In genomic region chr6:56424068-56424467, GRCh38 we compare ENCODE assay signal across 20 cellular contexts.
DNase-seq lines count a peak whose midpoint lies in the region; ATAC-seq and TF ChIP-seq lines count a peak whose summit lies in the region.
"Had no signal": no experiment of that assay in that cellular context is flagged by ENCODE, and none has a peak within 500 bp of the region (broad histone marks: within the 10 kb centered on the region; RNA-seq: fewer than 3 reads in every experiment).

No MANE protein-coding gene starts in this region.

- ATAC-seq in Right ventricle myocardium superior (ENCODE audit: poor library complexity) (peak; percentile 66), left ventricle myocardium superior (peak; percentile 52), sciatic nerve (peak; percentile 34), gastrocnemius medialis (no peak)
- ATAC-seq: A549, GM23338, HCT116 had no signal

- no peaks in the 10 kb centered on the region for H3K9me3 ChIP-seq in gastrocnemius medialis
- H3K9me3 ChIP-seq: A549 had no signal

- intact Hi-C loops in Right ventricle myocardium superior (cut with DNase I) (no loop called here), cardiac septum (cut with DNase I) (no loop called here), left ventricle myocardium superior (cut with micrococcal nuclease) (no loop called here), sciatic nerve (cut with DNase I) (no loop called here), gastrocnemius medialis (cut with DNase I; ENCODE audit: low total_unique reads) (no loop called here)

- in situ Hi-C loops in gastrocnemius medialis (cut with MboI; ENCODE audit: low sequenced_read_pairs in 4 of 4): no loop called here

- H3K4me3 ChIP-seq in gastrocnemius medialis: no peak overlapping the region
- H3K4me3 ChIP-seq: A549, GM23338 had no signal

- TF ChIP-seq POLR2A in gastrocnemius medialis (IDR thresholded peaks at IDR 0.05): no peak

- H3K27ac ChIP-seq in gastrocnemius medialis: no peak overlapping the region
- H3K27ac ChIP-seq: 22Rv1, A549, HL-60 had no signal

- H3K27me3 ChIP-seq in gastrocnemius medialis: no peaks in the 10 kb centered on the region

- H3K36me3 ChIP-seq in gastrocnemius medialis: no peaks in the 10 kb centered on the region

- peak; percentile 37 for DNase-seq in NCI-H1092 treated with DMSO at 0.1 percent for 48 hours (lab: John Stamatoyannopoulos, UW)
- DNase-seq in NCI-H1092 (lab: John Stamatoyannopoulos, UW): no peak
- DNase-seq in Right ventricle myocardium superior: no peak
- no peak for DNase-seq in cardiac septum (ENCODE audit: low spot score)
- DNase-seq in left ventricle myocardium superior: no peak
- DNase-seq in sciatic nerve (ENCODE audit: low spot score): no peak
- DNase-seq in dermis blood vessel endothelial cell: no peak
- no peak for DNase-seq in gastrocnemius medialis
- DNase-seq: AML-193; CD4-positive, alpha-beta memory T cell; DMS153; DMS79; GDM1; H7; HFFc6 had no signal

- TF ChIP-seq CTCF in gastrocnemius medialis (IDR thresholded peaks at IDR 0.05 in 4 of 5, conservative IDR thresholded peaks at IDR 0.05 in 1 of 5): no peak

- H3K4me1 ChIP-seq in gastrocnemius medialis: no peaks in the 10 kb centered on the region
- H3K4me1 ChIP-seq: A549 had no signal

Comparison
In these comparisons a context has a peak if more than half of its experiments do, and no peak if none do; other contexts are left out.
1. ATAC-seq: peak in Right ventricle myocardium superior (single experiment), left ventricle myocardium superior (single experiment) and sciatic nerve (single experiment); none in gastrocnemius medialis (0 of 2).